Comparison of ENCODE assay signal across 1 cellular context in the genomic region with DNA sequence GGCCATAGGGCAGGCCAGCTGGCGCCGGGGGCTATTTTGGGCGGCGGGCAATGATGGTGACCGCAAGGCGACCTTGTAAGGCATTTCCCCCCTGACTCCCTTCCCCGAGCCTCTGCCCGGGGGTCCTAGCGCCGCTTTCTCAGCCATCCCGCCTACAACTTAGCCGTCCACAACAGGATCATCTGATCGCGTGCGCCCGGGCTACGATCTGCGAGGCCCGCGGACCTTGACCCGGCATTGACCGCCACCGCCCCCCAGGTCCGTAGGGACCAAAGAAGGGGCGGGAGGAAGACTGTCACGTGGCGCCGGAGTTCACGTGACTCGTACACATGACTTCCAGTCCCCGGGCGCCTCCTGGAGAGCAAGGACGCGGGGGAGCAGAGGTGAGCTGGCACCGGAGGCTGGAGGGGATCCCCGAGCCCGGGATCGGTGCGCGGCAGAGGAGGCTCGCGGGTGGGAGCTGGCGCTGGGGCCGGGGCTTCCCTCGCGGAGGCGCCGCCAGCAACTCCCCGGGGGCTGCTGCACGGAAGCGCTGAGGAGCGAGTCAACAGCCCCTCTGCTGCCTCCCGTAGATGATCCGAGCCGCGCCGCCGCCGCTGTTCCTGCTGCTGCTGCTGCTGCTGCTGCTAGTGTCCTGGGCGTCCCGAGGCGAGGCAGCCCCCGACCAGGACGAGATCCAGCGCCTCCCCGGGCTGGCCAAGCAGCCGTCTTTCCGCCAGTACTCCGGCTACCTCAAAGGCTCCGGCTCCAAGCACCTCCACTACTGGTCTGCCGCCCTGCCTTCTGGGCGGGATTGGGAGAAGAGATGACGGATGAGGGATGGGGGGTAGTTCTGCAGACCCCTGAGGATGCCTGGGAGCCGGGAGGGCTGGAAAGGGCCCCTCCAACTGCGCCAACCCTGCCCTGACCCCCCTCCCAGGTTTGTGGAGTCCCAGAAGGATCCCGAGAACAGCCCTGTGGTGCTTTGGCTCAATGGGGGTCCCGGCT.
TF ChIP-seq lines count a peak whose summit lies in the region.

A gene (plus strand): TSS at position 339 of the 987 bp plus-strand sequence. CDS start 234 bp downstream, at position 573.
A gene with protein sequence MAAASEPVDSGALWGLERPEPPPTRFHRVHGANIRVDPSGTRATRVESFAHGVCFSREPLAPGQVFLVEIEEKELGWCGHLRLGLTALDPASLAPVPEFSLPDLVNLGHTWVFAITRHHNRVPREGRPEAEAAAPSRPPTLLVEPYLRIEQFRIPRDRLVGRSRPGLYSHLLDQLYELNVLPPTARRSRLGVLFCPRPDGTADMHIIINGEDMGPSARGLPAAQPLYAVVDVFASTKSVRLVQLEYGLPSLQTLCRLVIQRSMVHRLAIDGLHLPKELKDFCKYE (minus strand): TSS at position 212 of the 987 bp plus-strand sequence. CDS start 217 bp downstream, outside the sequence.

TF ChIP-seq in GM23338, 12 proteins besides CTCF, POLR2A, EP300 and RAD21 (continued from another document):
- TF ChIP-seq, protein P1, sequence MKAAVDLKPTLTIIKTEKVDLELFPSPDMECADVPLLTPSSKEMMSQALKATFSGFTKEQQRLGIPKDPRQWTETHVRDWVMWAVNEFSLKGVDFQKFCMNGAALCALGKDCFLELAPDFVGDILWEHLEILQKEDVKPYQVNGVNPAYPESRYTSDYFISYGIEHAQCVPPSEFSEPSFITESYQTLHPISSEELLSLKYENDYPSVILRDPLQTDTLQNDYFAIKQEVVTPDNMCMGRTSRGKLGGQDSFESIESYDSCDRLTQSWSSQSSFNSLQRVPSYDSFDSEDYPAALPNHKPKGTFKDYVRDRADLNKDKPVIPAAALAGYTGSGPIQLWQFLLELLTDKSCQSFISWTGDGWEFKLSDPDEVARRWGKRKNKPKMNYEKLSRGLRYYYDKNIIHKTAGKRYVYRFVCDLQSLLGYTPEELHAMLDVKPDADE (IDR thresholded peaks at IDR 0.05) = peak; percentile 78; the same call in 1 of the 2 replicates
